In genomic region chr2:69041214-69041613, GRCh38 we compare ENCODE assay signal across 17 cellular contexts. TPM values are rescaled to one million over a fixed set of nuclear protein-coding genes. Genes with fewer than 3 reads are reported as not detected.
"Had no signal": no experiment of that assay in that cellular context is flagged by ENCODE, and none has a peak within 500 bp of the region (broad histone marks: within the 10 kb centered on the region; RNA-seq: fewer than 3 reads in every experiment).

No MANE protein-coding gene starts in this region.

- ATAC-seq: activated CD8-positive, alpha-beta memory T cell treated with anti-CD3 and anti-CD28 coated beads, Interleukin-2, amount 10 ng/mL, durations not matched to agents 7 days and 5 days; activated CD8-positive, alpha-beta T cell treated with anti-CD3 and anti-CD28 coated beads for 36 hours; gastroesophageal sphincter; left lung; natural killer cell; SK-N-SH treated with all-trans-retinoic acid at 6 μM for 48 hours had no signal

- H3K27me3 ChIP-seq: gastroesophageal sphincter, left lung, thyroid gland had no signal

- DNase-seq: activated CD4-positive, alpha-beta T cell treated with anti-CD3 and anti-CD28 coated beads for 48 hours; activated CD8-positive, alpha-beta memory T cell treated with anti-CD3 and anti-CD28 coated beads, Interleukin-2, amount 10 ng/mL, durations not matched to agents 7 days and 5 days; activated CD8-positive, alpha-beta T cell treated with anti-CD3 and anti-CD28 coated beads for 36 hours; activated gamma-delta T cell treated with Interleukin-2 at 50 U/mL for 16 hours; activated T-cell treated with anti-CD3 and anti-CD28 coated beads for 4 hours; cortex of kidney; left lung; mammary epithelial cell; natural killer cell; stimulated activated CD4-positive, alpha-beta T cell treated with anti-CD3 and anti-CD28 coated beads, Interleukin-4, amount 100 ng/mL, for 24 hours; stimulated activated naive CD4-positive, alpha-beta T cell treated with Interleukin-2 at 50 U/mL for 16 hours; thyroid gland had no signal

- H3K4me3 ChIP-seq: gastroesophageal sphincter, left lung, thyroid gland had no signal

- H3K9me3 ChIP-seq: gastroesophageal sphincter, left lung, thyroid gland had no signal

- H3K27ac ChIP-seq: epithelial cell of prostate, left lung had no signal

- H3K36me3 ChIP-seq: left lung, thyroid gland had no signal

RNA-seq across cellular contexts. Expression of gene ANTXR1, which starts 28.2 kb away (rescaled TPM):
- total RNA-seq: activated T-helper 1 cell treated with anti-CD3 and anti-CD28 coated beads, Interleukin-12 subunit alpha, Interleukin-12 subunit beta, Interleukin-2, Interleukin-4 antibody, amounts not matched to agents 30 ng/mL and 10 ng/mL and 1 ng/mL, durations not matched to agents 14 hours and 24 hours and 36 hours; natural killer cell; T-helper 2 cell treated with Interferon-gamma antibody and Interleukin-4, amounts not matched to agents 100 ng/mL and 5 ng/mL, for 36 hours had no signal
